1 cellular context compared by ENCODE assay signal in the genomic region with DNA sequence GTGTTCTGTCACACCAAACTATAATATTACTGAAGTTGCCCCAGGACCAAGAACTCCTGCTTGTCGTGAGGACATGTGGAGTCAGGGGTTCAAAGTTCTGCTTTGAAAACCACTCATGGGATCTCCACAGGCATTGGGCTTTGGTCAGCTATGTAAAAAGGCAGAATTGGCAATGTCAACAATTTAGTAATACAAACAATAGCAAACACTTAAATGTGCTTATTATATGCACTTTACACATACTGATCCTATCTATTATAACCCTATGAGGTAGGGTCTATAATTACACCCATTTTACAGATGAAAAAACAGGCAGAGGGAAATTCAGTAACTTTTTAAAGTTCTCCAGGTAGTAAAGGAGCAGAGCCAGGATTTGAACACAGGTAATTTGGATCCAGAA.
TF ChIP-seq lines count a peak whose summit lies in the region.

No MANE protein-coding gene starts in this region.

TF ChIP-seq in HepG2, 621 proteins besides CTCF, POLR2A, EP300 and RAD21 (continued from another document):
- TF ChIP-seq, protein P1, sequence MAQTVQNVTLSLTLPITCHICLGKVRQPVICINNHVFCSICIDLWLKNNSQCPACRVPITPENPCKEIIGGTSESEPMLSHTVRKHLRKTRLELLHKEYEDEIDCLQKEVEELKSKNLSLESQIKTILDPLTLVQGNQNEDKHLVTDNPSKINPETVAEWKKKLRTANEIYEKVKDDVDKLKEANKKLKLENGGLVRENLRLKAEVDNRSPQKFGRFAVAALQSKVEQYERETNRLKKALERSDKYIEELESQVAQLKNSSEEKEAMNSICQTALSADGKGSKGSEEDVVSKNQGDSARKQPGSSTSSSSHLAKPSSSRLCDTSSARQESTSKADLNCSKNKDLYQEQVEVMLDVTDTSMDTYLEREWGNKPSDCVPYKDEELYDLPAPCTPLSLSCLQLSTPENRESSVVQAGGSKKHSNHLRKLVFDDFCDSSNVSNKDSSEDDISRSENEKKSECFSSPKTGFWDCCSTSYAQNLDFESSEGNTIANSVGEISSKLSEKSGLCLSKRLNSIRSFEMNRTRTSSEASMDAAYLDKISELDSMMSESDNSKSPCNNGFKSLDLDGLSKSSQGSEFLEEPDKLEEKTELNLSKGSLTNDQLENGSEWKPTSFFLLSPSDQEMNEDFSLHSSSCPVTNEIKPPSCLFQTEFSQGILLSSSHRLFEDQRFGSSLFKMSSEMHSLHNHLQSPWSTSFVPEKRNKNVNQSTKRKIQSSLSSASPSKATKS (CRISPR knock-in tag; IDR thresholded peaks at IDR 0.05), result no peak
- TF ChIP-seq MED1 (CRISPR knock-in tag; IDR thresholded peaks at IDR 0.05) (peak; percentile 16; the same call in 1 of the 2 replicates), ARNTL (CRISPR knock-in tag; IDR thresholded peaks at IDR 0.05) (no peak), NFKB2 (CRISPR knock-in tag; IDR thresholded peaks at IDR 0.05; ENCODE audit: borderline replicate concordance) (no peak), FOXA3 (CRISPR knock-in tag; IDR thresholded peaks at IDR 0.05) (peak; percentile 11; the same call in 1 of the 2 replicates), SAP130 (CRISPR knock-in tag; IDR thresholded peaks at IDR 0.05; ENCODE audit: low read depth) (peak; percentile 47), FOSL1 (CRISPR knock-in tag; IDR thresholded peaks at IDR 0.05; ENCODE audit: borderline replicate concordance) (no peak), SOX13 (IDR thresholded peaks at IDR 0.05) (no peak), SOX13 (CRISPR knock-in tag; conservative IDR thresholded peaks at IDR 0.05 in 1 of 2, IDR thresholded peaks at IDR 0.05 in 1 of 2) (peak in 1 of 2 experiments; percentile 40; a peak in 1 of 4 replicates), MIER3 (CRISPR knock-in tag; IDR thresholded peaks at IDR 0.05; ENCODE audit: borderline replicate concordance) (peak; percentile 19; the same call in 1 of the 2 replicates), NFRKB (IDR thresholded peaks at IDR 0.05) (no peak), ZNF644 (CRISPR knock-in tag; IDR thresholded peaks at IDR 0.05; ENCODE audit: low read depth) (0 out of 2 replicates have a peak, but pooled peaks have one; percentile 67), SPEN (CRISPR knock-in tag; IDR thresholded peaks at IDR 0.05; ENCODE audit: low read depth) (no peak), ZNF441 (CRISPR knock-in tag; IDR thresholded peaks at IDR 0.05; ENCODE audit: borderline replicate concordance) (no peak), ZNF766 (CRISPR knock-in tag; IDR thresholded peaks at IDR 0.05; ENCODE audit: borderline replicate concordance) (no peak), NFE2L1 (CRISPR knock-in tag; IDR thresholded peaks at IDR 0.05; ENCODE audit: borderline replicate concordance) (no peak), EHMT2 (IDR thresholded peaks at IDR 0.05; ENCODE audit: borderline replicate concordance, low read depth, low read length) (no peak), ZKSCAN8 (CRISPR knock-in tag; IDR thresholded peaks at IDR 0.05; ENCODE audit: borderline replicate concordance) (no peak)
- TF ChIP-seq, protein P2, sequence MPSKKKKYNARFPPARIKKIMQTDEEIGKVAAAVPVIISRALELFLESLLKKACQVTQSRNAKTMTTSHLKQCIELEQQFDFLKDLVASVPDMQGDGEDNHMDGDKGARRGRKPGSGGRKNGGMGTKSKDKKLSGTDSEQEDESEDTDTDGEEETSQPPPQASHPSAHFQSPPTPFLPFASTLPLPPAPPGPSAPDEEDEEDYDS (CRISPR knock-in tag; IDR thresholded peaks at IDR 0.05), result no peak
- TF ChIP-seq, protein P3, sequence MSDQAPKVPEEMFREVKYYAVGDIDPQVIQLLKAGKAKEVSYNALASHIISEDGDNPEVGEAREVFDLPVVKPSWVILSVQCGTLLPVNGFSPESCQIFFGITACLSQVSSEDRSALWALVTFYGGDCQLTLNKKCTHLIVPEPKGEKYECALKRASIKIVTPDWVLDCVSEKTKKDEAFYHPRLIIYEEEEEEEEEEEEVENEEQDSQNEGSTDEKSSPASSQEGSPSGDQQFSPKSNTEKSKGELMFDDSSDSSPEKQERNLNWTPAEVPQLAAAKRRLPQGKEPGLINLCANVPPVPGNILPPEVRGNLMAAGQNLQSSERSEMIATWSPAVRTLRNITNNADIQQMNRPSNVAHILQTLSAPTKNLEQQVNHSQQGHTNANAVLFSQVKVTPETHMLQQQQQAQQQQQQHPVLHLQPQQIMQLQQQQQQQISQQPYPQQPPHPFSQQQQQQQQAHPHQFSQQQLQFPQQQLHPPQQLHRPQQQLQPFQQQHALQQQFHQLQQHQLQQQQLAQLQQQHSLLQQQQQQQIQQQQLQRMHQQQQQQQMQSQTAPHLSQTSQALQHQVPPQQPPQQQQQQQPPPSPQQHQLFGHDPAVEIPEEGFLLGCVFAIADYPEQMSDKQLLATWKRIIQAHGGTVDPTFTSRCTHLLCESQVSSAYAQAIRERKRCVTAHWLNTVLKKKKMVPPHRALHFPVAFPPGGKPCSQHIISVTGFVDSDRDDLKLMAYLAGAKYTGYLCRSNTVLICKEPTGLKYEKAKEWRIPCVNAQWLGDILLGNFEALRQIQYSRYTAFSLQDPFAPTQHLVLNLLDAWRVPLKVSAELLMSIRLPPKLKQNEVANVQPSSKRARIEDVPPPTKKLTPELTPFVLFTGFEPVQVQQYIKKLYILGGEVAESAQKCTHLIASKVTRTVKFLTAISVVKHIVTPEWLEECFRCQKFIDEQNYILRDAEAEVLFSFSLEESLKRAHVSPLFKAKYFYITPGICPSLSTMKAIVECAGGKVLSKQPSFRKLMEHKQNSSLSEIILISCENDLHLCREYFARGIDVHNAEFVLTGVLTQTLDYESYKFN (CRISPR knock-in tag; conservative IDR thresholded peaks at IDR 0.05), result 0 out of 2 replicates have a peak, but pooled peaks have one; percentile 20
- TF ChIP-seq, protein P4, sequence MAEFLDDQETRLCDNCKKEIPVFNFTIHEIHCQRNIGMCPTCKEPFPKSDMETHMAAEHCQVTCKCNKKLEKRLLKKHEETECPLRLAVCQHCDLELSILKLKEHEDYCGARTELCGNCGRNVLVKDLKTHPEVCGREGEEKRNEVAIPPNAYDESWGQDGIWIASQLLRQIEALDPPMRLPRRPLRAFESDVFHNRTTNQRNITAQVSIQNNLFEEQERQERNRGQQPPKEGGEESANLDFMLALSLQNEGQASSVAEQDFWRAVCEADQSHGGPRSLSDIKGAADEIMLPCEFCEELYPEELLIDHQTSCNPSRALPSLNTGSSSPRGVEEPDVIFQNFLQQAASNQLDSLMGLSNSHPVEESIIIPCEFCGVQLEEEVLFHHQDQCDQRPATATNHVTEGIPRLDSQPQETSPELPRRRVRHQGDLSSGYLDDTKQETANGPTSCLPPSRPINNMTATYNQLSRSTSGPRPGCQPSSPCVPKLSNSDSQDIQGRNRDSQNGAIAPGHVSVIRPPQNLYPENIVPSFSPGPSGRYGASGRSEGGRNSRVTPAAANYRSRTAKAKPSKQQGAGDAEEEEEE (CRISPR knock-in tag; IDR thresholded peaks at IDR 0.05; ENCODE audit: borderline replicate concordance), result no peak
- TF ChIP-seq, protein P5, sequence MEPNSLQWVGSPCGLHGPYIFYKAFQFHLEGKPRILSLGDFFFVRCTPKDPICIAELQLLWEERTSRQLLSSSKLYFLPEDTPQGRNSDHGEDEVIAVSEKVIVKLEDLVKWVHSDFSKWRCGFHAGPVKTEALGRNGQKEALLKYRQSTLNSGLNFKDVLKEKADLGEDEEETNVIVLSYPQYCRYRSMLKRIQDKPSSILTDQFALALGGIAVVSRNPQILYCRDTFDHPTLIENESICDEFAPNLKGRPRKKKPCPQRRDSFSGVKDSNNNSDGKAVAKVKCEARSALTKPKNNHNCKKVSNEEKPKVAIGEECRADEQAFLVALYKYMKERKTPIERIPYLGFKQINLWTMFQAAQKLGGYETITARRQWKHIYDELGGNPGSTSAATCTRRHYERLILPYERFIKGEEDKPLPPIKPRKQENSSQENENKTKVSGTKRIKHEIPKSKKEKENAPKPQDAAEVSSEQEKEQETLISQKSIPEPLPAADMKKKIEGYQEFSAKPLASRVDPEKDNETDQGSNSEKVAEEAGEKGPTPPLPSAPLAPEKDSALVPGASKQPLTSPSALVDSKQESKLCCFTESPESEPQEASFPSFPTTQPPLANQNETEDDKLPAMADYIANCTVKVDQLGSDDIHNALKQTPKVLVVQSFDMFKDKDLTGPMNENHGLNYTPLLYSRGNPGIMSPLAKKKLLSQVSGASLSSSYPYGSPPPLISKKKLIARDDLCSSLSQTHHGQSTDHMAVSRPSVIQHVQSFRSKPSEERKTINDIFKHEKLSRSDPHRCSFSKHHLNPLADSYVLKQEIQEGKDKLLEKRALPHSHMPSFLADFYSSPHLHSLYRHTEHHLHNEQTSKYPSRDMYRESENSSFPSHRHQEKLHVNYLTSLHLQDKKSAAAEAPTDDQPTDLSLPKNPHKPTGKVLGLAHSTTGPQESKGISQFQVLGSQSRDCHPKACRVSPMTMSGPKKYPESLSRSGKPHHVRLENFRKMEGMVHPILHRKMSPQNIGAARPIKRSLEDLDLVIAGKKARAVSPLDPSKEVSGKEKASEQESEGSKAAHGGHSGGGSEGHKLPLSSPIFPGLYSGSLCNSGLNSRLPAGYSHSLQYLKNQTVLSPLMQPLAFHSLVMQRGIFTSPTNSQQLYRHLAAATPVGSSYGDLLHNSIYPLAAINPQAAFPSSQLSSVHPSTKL (CRISPR knock-in tag; IDR thresholded peaks at IDR 0.05), result peak; percentile 50
- TF ChIP-seq, protein P6, sequence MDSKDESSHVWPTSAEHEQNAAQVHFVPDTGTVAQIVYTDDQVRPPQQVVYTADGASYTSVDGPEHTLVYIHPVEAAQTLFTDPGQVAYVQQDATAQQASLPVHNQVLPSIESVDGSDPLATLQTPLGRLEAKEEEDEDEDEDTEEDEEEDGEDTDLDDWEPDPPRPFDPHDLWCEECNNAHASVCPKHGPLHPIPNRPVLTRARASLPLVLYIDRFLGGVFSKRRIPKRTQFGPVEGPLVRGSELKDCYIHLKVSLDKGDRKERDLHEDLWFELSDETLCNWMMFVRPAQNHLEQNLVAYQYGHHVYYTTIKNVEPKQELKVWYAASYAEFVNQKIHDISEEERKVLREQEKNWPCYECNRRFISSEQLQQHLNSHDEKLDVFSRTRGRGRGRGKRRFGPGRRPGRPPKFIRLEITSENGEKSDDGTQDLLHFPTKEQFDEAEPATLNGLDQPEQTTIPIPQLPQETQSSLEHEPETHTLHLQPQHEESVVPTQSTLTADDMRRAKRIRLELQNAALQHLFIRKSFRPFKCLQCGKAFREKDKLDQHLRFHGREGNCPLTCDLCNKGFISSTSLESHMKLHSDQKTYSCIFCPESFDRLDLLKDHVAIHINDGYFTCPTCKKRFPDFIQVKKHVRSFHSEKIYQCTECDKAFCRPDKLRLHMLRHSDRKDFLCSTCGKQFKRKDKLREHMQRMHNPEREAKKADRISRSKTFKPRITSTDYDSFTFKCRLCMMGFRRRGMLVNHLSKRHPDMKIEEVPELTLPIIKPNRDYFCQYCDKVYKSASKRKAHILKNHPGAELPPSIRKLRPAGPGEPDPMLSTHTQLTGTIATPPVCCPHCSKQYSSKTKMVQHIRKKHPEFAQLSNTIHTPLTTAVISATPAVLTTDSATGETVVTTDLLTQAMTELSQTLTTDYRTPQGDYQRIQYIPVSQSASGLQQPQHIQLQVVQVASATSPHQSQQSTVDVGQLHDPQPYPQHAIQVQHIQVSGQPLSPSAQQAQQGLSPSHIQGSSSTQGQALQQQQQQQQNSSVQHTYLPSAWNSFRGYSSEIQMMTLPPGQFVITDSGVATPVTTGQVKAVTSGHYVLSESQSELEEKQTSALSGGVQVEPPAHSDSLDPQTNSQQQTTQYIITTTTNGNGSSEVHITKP (CRISPR knock-in tag; IDR thresholded peaks at IDR 0.05; ENCODE audit: low read depth), result no peak
- TF ChIP-seq, protein P7, sequence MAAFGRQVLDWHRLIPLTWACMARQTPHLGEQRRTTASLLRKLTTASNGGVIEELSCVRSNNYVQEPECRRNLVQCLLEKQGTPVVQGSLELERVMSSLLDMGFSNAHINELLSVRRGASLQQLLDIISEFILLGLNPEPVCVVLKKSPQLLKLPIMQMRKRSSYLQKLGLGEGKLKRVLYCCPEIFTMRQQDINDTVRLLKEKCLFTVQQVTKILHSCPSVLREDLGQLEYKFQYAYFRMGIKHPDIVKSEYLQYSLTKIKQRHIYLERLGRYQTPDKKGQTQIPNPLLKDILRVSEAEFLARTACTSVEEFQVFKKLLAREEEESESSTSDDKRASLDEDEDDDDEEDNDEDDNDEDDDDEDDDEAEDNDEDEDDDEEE (CRISPR knock-in tag; IDR thresholded peaks at IDR 0.05), result no peak
- TF ChIP-seq, protein P8, sequence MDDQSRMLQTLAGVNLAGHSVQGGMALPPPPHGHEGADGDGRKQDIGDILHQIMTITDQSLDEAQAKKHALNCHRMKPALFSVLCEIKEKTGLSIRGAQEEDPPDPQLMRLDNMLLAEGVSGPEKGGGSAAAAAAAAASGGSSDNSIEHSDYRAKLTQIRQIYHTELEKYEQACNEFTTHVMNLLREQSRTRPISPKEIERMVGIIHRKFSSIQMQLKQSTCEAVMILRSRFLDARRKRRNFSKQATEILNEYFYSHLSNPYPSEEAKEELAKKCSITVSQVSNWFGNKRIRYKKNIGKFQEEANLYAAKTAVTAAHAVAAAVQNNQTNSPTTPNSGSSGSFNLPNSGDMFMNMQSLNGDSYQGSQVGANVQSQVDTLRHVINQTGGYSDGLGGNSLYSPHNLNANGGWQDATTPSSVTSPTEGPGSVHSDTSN (CRISPR knock-in tag; IDR thresholded peaks at IDR 0.05; ENCODE audit: borderline replicate concordance), result no peak
- TF ChIP-seq, protein P9, sequence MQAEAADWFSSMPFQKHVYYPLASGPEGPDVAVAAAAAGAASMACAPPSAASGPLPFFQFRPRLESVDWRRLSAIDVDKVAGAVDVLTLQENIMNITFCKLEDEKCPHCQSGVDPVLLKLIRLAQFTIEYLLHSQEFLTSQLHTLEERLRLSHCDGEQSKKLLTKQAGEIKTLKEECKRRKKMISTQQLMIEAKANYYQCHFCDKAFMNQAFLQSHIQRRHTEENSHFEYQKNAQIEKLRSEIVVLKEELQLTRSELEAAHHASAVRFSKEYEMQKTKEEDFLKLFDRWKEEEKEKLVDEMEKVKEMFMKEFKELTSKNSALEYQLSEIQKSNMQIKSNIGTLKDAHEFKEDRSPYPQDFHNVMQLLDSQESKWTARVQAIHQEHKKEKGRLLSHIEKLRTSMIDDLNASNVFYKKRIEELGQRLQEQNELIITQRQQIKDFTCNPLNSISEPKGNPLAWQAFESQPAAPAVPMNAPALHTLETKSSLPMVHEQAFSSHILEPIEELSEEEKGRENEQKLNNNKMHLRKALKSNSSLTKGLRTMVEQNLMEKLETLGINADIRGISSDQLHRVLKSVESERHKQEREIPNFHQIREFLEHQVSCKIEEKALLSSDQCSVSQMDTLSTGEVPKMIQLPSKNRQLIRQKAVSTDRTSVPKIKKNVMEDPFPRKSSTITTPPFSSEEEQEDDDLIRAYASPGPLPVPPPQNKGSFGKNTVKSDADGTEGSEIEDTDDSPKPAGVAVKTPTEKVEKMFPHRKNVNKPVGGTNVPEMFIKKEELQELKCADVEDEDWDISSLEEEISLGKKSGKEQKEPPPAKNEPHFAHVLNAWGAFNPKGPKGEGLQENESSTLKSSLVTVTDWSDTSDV (CRISPR knock-in tag; IDR thresholded peaks at IDR 0.05), result no peak
- TF ChIP-seq, protein P10, sequence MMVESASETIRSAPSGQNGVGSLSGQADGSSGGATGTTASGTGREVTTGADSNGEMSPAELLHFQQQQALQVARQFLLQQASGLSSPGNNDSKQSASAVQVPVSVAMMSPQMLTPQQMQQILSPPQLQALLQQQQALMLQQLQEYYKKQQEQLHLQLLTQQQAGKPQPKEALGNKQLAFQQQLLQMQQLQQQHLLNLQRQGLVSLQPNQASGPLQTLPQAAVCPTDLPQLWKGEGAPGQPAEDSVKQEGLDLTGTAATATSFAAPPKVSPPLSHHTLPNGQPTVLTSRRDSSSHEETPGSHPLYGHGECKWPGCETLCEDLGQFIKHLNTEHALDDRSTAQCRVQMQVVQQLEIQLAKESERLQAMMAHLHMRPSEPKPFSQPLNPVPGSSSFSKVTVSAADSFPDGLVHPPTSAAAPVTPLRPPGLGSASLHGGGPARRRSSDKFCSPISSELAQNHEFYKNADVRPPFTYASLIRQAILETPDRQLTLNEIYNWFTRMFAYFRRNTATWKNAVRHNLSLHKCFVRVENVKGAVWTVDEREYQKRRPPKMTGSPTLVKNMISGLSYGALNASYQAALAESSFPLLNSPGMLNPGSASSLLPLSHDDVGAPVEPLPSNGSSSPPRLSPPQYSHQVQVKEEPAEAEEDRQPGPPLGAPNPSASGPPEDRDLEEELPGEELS (CRISPR knock-in tag; IDR thresholded peaks at IDR 0.05), result no peak
